In the genomic region with DNA sequence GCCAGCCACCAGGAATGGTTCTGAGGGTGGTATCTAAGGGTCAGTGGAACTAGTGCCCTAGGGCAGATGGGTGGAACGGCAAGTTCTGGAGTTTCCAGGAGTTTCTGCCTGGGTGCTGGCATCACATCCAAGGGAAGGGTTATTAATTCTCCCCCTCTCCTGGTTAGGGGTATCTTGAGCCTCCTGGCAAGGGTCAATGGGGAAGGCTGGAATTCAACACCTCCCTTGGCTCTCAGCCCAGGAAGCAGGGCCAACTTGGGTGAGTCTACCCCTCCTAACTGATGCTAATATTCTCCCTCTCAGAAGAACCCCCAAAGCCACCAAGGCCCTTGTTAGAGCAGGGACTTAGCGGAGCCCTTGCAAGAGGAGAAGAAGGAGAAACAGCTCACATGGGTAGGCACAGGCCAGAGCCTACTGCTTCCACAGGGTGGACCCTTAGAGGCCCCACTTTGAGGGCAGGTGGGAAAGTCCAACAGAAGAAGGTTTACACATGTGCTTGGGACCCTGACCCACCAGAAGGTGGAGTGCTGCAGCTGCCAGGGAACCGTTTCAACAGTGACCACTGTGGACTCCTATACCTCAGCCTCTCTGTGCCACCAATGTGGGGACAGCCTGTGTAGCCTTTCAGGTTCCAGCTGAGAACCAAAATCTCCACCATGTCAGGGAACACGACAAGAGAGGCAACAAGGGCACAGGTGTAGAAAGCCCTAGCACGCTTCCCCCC, we compare ENCODE assay signal across 6 cellular contexts. TPM values are rescaled to one million over a fixed set of nuclear protein-coding genes. Genes with fewer than 3 reads are reported as not detected.
DNase-seq lines count a peak whose midpoint lies in the region; ATAC-seq lines count a peak whose summit lies in the region.

No MANE protein-coding gene starts in this region.

- no peak for ATAC-seq in stimulated activated effector memory CD8-positive, alpha-beta T cell treated with anti-CD3 and anti-CD28 coated beads, Interleukin-12 subunit alpha, Interleukin-12 subunit beta, amount 100 ng/mL, for 72 hours
- ATAC-seq in GM19328 (IDR thresholded peaks at IDR 0.05; ENCODE audit: unreplicated experiment) = no peak

- peak overlapping the region; percentile 98 for H3K4me3 Mint-ChIP-seq in activated CD4-positive, alpha-beta memory T cell treated with anti-CD3 and anti-CD28 coated beads, Interleukin-2, amount 10 ng/mL, durations not matched to agents 7 days and 5 days
- H3K4me3 Mint-ChIP-seq in activated CD4-positive, alpha-beta memory T cell treated with anti-CD3 and anti-CD28 coated beads for 36 hours = no peak overlapping the region
- peak overlapping the region; percentile 96 for H3K4me3 Mint-ChIP-seq in stimulated activated effector memory CD8-positive, alpha-beta T cell treated with anti-CD3 and anti-CD28 coated beads, Interleukin-12 subunit alpha, Interleukin-12 subunit beta, amount 100 ng/mL, for 72 hours

- no peak for DNase-seq in activated CD4-positive, alpha-beta memory T cell treated with anti-CD3 and anti-CD28 coated beads, Interleukin-2, amount 10 ng/mL, durations not matched to agents 7 days and 5 days
- no peak for DNase-seq in activated CD4-positive, alpha-beta memory T cell treated with anti-CD3 and anti-CD28 coated beads for 36 hours
- DNase-seq in effector memory CD4-positive, alpha-beta T cell = no peak
- DNase-seq in stimulated activated effector memory CD8-positive, alpha-beta T cell treated with anti-CD3 and anti-CD28 coated beads, Interleukin-12 subunit alpha, Interleukin-12 subunit beta, amount 100 ng/mL, for 72 hours (ENCODE audit: low spot score in 2 of 2) = no peak
- DNase-seq in stimulated activated CD4-positive, alpha-beta T cell treated with anti-CD3 and anti-CD28 coated beads, Interleukin-4, amount 100 ng/mL, for 24 hours = no peak

- intact Hi-C loops in activated CD4-positive, alpha-beta memory T cell treated with anti-CD3 and anti-CD28 coated beads for 36 hours (cut with micrococcal nuclease) = loop anchor here (5.0 to 10.0 kb wide), 3 partner anchors 211 to 1149 kb away; a partner anchor contains a TSS

- H3K36me3 Mint-ChIP-seq in activated CD4-positive, alpha-beta memory T cell treated with anti-CD3 and anti-CD28 coated beads, Interleukin-2, amount 10 ng/mL, durations not matched to agents 7 days and 5 days (ENCODE audit: low read depth) = peaks cover 45% of the 10 kb centered on the region
- peaks cover 24% of the 10 kb centered on the region for H3K36me3 Mint-ChIP-seq in activated CD4-positive, alpha-beta memory T cell treated with anti-CD3 and anti-CD28 coated beads for 36 hours
- H3K36me3 Mint-ChIP-seq in stimulated activated effector memory CD8-positive, alpha-beta T cell treated with anti-CD3 and anti-CD28 coated beads, Interleukin-12 subunit alpha, Interleukin-12 subunit beta, amount 100 ng/mL, for 72 hours = peaks cover 68% of the 10 kb centered on the region

- H3K27me3 Mint-ChIP-seq in activated CD4-positive, alpha-beta memory T cell treated with anti-CD3 and anti-CD28 coated beads, Interleukin-2, amount 10 ng/mL, durations not matched to agents 7 days and 5 days = no peaks in the 10 kb centered on the region
- H3K27me3 Mint-ChIP-seq in activated CD4-positive, alpha-beta memory T cell treated with anti-CD3 and anti-CD28 coated beads for 36 hours = no peaks in the 10 kb centered on the region

- peaks cover 62% of the 10 kb centered on the region for H3K4me1 Mint-ChIP-seq in activated CD4-positive, alpha-beta memory T cell treated with anti-CD3 and anti-CD28 coated beads, Interleukin-2, amount 10 ng/mL, durations not matched to agents 7 days and 5 days
- H3K4me1 Mint-ChIP-seq in activated CD4-positive, alpha-beta memory T cell treated with anti-CD3 and anti-CD28 coated beads for 36 hours (ENCODE audit: low read depth) = peaks cover 54% of the 10 kb centered on the region
- H3K4me1 Mint-ChIP-seq in stimulated activated effector memory CD8-positive, alpha-beta T cell treated with anti-CD3 and anti-CD28 coated beads, Interleukin-12 subunit alpha, Interleukin-12 subunit beta, amount 100 ng/mL, for 72 hours = peaks cover 69% of the 10 kb centered on the region

- peaks cover 40% of the 10 kb centered on the region for H3K36me3 ChIP-seq in effector memory CD4-positive, alpha-beta T cell (ENCODE audit: control insufficient read depth, insufficient read depth, low read length)

- no peaks in the 10 kb centered on the region for H3K9me3 Mint-ChIP-seq in activated CD4-positive, alpha-beta memory T cell treated with anti-CD3 and anti-CD28 coated beads, Interleukin-2, amount 10 ng/mL, durations not matched to agents 7 days and 5 days
- H3K9me3 Mint-ChIP-seq in activated CD4-positive, alpha-beta memory T cell treated with anti-CD3 and anti-CD28 coated beads for 36 hours = no peaks in the 10 kb centered on the region
- H3K9me3 Mint-ChIP-seq in stimulated activated effector memory CD8-positive, alpha-beta T cell treated with anti-CD3 and anti-CD28 coated beads, Interleukin-12 subunit alpha, Interleukin-12 subunit beta, amount 100 ng/mL, for 72 hours = no peaks in the 10 kb centered on the region

- H3K4me3 ChIP-seq in effector memory CD4-positive, alpha-beta T cell (ENCODE audit: insufficient read depth, low read depth, low read length, poor library complexity, severe bottlenecking) = no peak overlapping the region

- POLR2A ChIA-PET in activated CD4-positive, alpha-beta memory T cell treated with anti-CD3 and anti-CD28 coated beads, Interleukin-2, amount 10 ng/mL, durations not matched to agents 7 days and 5 days (lab: Charles Lee) = interaction anchor here (1.2 to 32.1 kb wide), 3 partner anchors 8 to 28 kb away, joined by 5 to 704 read pairs (median 12); a partner anchor contains a TSS
- POLR2A ChIA-PET in activated CD4-positive, alpha-beta memory T cell treated with anti-CD3 and anti-CD28 coated beads for 36 hours (lab: Charles Lee) = interaction anchor here (1.5 to 1.6 kb wide), 2 partner anchors 17 to 19 kb away, joined by 4 to 5 read pairs; no protein-coding TSS in a partner anchor

- CTCF ChIA-PET in activated CD4-positive, alpha-beta memory T cell treated with anti-CD3 and anti-CD28 coated beads, Interleukin-2, amount 10 ng/mL, durations not matched to agents 7 days and 5 days (lab: Charles Lee) = interaction anchor here (1.2 kb wide), 1 partner anchor 19 kb away, joined by 4 read pairs; no protein-coding TSS in a partner anchor
- CTCF ChIA-PET in activated CD4-positive, alpha-beta memory T cell treated with anti-CD3 and anti-CD28 coated beads for 36 hours (lab: Charles Lee) = interaction anchor here (1.2 to 4.4 kb wide), 2 partner anchors 8 to 161 kb away, joined by 3 to 34 read pairs; no protein-coding TSS in a partner anchor

- no peaks in the 10 kb centered on the region for H3K9me3 ChIP-seq in effector memory CD4-positive, alpha-beta T cell (ENCODE audit: control insufficient read depth, low read length)

- no peaks in the 10 kb centered on the region for H3K27me3 ChIP-seq in effector memory CD4-positive, alpha-beta T cell (replicated peaks; ENCODE audit: control insufficient read depth, insufficient read depth, low read length, poor library complexity, severe bottlenecking)

- peak overlapping the region; percentile 10 for H3K27ac ChIP-seq in effector memory CD4-positive, alpha-beta T cell (ENCODE audit: insufficient read depth, low read length, poor library complexity, severe bottlenecking)

- peaks cover 44% of the 10 kb centered on the region for H3K4me1 ChIP-seq in effector memory CD4-positive, alpha-beta T cell (ENCODE audit: control insufficient read depth, insufficient read depth, low read length, poor library complexity, severe bottlenecking)

- no peak overlapping the region for H3K27ac Mint-ChIP-seq in activated CD4-positive, alpha-beta memory T cell treated with anti-CD3 and anti-CD28 coated beads, Interleukin-2, amount 10 ng/mL, durations not matched to agents 7 days and 5 days
- no peak overlapping the region for H3K27ac Mint-ChIP-seq in activated CD4-positive, alpha-beta memory T cell treated with anti-CD3 and anti-CD28 coated beads for 36 hours
- peak overlapping the region; percentile 71 for H3K27ac Mint-ChIP-seq in stimulated activated effector memory CD8-positive, alpha-beta T cell treated with anti-CD3 and anti-CD28 coated beads, Interleukin-12 subunit alpha, Interleukin-12 subunit beta, amount 100 ng/mL, for 72 hours

RNA-seq across cellular contexts. Expression of a gene that starts 3.3 kb away (rescaled TPM):
- total RNA-seq in activated CD4-positive, alpha-beta memory T cell treated with anti-CD3 and anti-CD28 coated beads, Interleukin-2, amount 10 ng/mL, durations not matched to agents 7 days and 5 days = 10 to 100 TPM; 22.1 to 22.7 TPM
- total RNA-seq in activated CD4-positive, alpha-beta memory T cell treated with anti-CD3 and anti-CD28 coated beads for 36 hours = 10 to 100 TPM; 16.0 TPM

RNA-seq across cellular contexts. Expression of a gene that starts 5.3 kb away (rescaled TPM):
- 10 to 100 TPM; 37.1 to 39.7 TPM for total RNA-seq in activated CD4-positive, alpha-beta memory T cell treated with anti-CD3 and anti-CD28 coated beads, Interleukin-2, amount 10 ng/mL, durations not matched to agents 7 days and 5 days
- 10 to 100 TPM; 17.8 to 20.1 TPM for total RNA-seq in activated CD4-positive, alpha-beta memory T cell treated with anti-CD3 and anti-CD28 coated beads for 36 hours

RNA-seq across cellular contexts. Expression of a gene that starts 5.4 kb away (rescaled TPM):
- total RNA-seq in activated CD4-positive, alpha-beta memory T cell treated with anti-CD3 and anti-CD28 coated beads, Interleukin-2, amount 10 ng/mL, durations not matched to agents 7 days and 5 days = 10 to 100 TPM; 48.8 to 50.1 TPM
- total RNA-seq in activated CD4-positive, alpha-beta memory T cell treated with anti-CD3 and anti-CD28 coated beads for 36 hours = 10 to 100 TPM; 33.2 to 35.8 TPM

RNA-seq across cellular contexts. Expression of a gene that starts 10.5 kb away (rescaled TPM):
- total RNA-seq in activated CD4-positive, alpha-beta memory T cell treated with anti-CD3 and anti-CD28 coated beads, Interleukin-2, amount 10 ng/mL, durations not matched to agents 7 days and 5 days = 1 to 10 TPM; 1.7 to 3.2 TPM
- under 1 TPM; 0.94 to 1.00 TPM for total RNA-seq in activated CD4-positive, alpha-beta memory T cell treated with anti-CD3 and anti-CD28 coated beads for 36 hours

RNA-seq across cellular contexts. Expression of a gene that starts 15.4 kb away (rescaled TPM):
- 100 to 1,000 TPM; 157 to 160 TPM for total RNA-seq in activated CD4-positive, alpha-beta memory T cell treated with anti-CD3 and anti-CD28 coated beads, Interleukin-2, amount 10 ng/mL, durations not matched to agents 7 days and 5 days
- 10 to 100 TPM; 48.8 to 52.6 TPM for total RNA-seq in activated CD4-positive, alpha-beta memory T cell treated with anti-CD3 and anti-CD28 coated beads for 36 hours
